15 cellular contexts compared by ENCODE assay signal in genomic region chr20:23156842-23157423, GRCh38.
DNase-seq lines count a peak whose midpoint lies in the region; ATAC-seq and TF ChIP-seq lines count a peak whose summit lies in the region.
"Had no signal": no experiment of that assay in that cellular context is flagged by ENCODE, and none has a peak within 500 bp of the region (broad histone marks: within the 10 kb centered on the region; RNA-seq: fewer than 3 reads in every experiment).

No MANE protein-coding gene starts in this region.

- H3K9me2 ChIP-seq in GM23248 (ENCODE audit: insufficient read depth): no peaks in the 10 kb centered on the region

- H4K20me1 ChIP-seq in GM23248 (ENCODE audit: insufficient read depth): no peaks in the 10 kb centered on the region

- H3K9ac ChIP-seq in GM23248: peak overlapping the region; percentile 28
- no peak overlapping the region for H3K9ac ChIP-seq in stomach smooth muscle (ENCODE audit: low read length in 2 of 2)

- 38 to 42% methylated on average over 5 of the region's 5 CpGs for WGBS in GM23248 (ENCODE audit: low coverage in 1 of 2, low lambda C conversion rate in 2 of 2, missing lambda C conversion rate in 2 of 2), 2 experiments

- peak; percentile 22 for TF ChIP-seq CTCF in fibroblast of the aortic adventitia (IDR thresholded peaks at IDR 0.05; ENCODE audit: insufficient read depth, low read length)

- no peaks in the 10 kb centered on the region for H3K36me3 ChIP-seq in GM23248 (ENCODE audit: low read depth)
- no peaks in the 10 kb centered on the region for H3K36me3 ChIP-seq in SJSA1
- no peaks in the 10 kb centered on the region for H3K36me3 ChIP-seq in stomach smooth muscle (ENCODE audit: control insufficient read depth in 2 of 2, insufficient read depth in 2 of 2, low read length in 2 of 2)
- H3K36me3 ChIP-seq: transverse colon had no signal

- no peak overlapping the region for H3K4me3 ChIP-seq in GM23248
- no peak overlapping the region for H3K4me3 ChIP-seq in SJSA1
- no peak overlapping the region for H3K4me3 ChIP-seq in fibroblast of the aortic adventitia (ENCODE audit: low read depth, low read length)
- H3K4me3 ChIP-seq in stomach smooth muscle (ENCODE audit: low read length in 2 of 2): no peak overlapping the region
- H3K4me3 ChIP-seq: dorsolateral prefrontal cortex, transverse colon had no signal

- in situ Hi-C loops in GM23248 (cut with MboI): no loop called here

- H3K27me3 ChIP-seq in GM23248 (replicated peaks; ENCODE audit: insufficient read depth) (no peaks in the 10 kb centered on the region), SJSA1 (replicated peaks) (no peaks in the 10 kb centered on the region), stomach smooth muscle (ENCODE audit: control insufficient read depth in 1 of 2, insufficient read depth in 2 of 2, low read length in 2 of 2) (no peaks in the 10 kb centered on the region)
- H3K27me3 ChIP-seq: dorsolateral prefrontal cortex, transverse colon had no signal

- peak overlapping the region; percentile 71 for H3K4me2 ChIP-seq in GM23248 (ENCODE audit: unreplicated experiment)

- ATAC-seq in GM21367 (IDR thresholded peaks at IDR 0.05; ENCODE audit: unreplicated experiment) (no peak), GM21786 (IDR thresholded peaks at IDR 0.05; ENCODE audit: unreplicated experiment) (no peak)

- peak overlapping the region; percentile 73 for H3K27ac ChIP-seq in GM23248
- peak overlapping the region; percentile 69 for H3K27ac ChIP-seq in SJSA1
- peak overlapping the region; percentile 18 for H3K27ac ChIP-seq in stomach smooth muscle (ENCODE audit: low read length)
- H3K27ac ChIP-seq: C4-2B had no signal

- no peaks in the 10 kb centered on the region for H3K79me2 ChIP-seq in GM23248 (ENCODE audit: insufficient read depth)

- H2AFZ ChIP-seq in GM23248: no peak overlapping the region

- DNase-seq in GM23248: peak; percentile 25
- DNase-seq in SJSA1 (ENCODE audit: low read depth in 1 of 2, low spot score in 2 of 2): no peak
- DNase-seq in fibroblast of the aortic adventitia (ENCODE audit: low read depth): peak; percentile 73
- DNase-seq in activated gamma-delta T cell (lab: John Stamatoyannopoulos, UW): no peak
- DNase-seq: activated naive CD4-positive, alpha-beta T cell; DMS153; dorsolateral prefrontal cortex; NCI-H1105; nucleus accumbens; stimulated activated CD4-positive, alpha-beta T cell treated with anti-CD3 and anti-CD28 coated beads, Interleukin-4, amount 100 ng/mL, for 24 hours; transverse colon had no signal

- no peaks in the 10 kb centered on the region for H3K9me3 ChIP-seq in GM23248 (ENCODE audit: low read depth)
- no peaks in the 10 kb centered on the region for H3K9me3 ChIP-seq in SJSA1 (replicated peaks)
- no peaks in the 10 kb centered on the region for H3K9me3 ChIP-seq in stomach smooth muscle (ENCODE audit: control insufficient read depth in 2 of 2, low read length in 2 of 2)
- H3K9me3 ChIP-seq: transverse colon had no signal

- peaks cover 70% of the 10 kb centered on the region for H3K4me1 ChIP-seq in GM23248 (ENCODE audit: insufficient read depth)
- peaks cover 46% of the 10 kb centered on the region for H3K4me1 ChIP-seq in SJSA1 (replicated peaks)
- peaks cover 27% of the 10 kb centered on the region for H3K4me1 ChIP-seq in stomach smooth muscle (ENCODE audit: control insufficient read depth, insufficient read depth, low read length)

- H3F3A ChIP-seq in GM23248 (ENCODE audit: insufficient read depth): peaks cover 24% of the 10 kb centered on the region

Comparison
In these comparisons a context has a peak if more than half of its experiments do, and no peak if none do; other contexts are left out.
1. DNase-seq: peak in GM23248 (single experiment) and fibroblast of the aortic adventitia (single experiment); none in SJSA1 (0 of 2) and activated gamma-delta T cell (single experiment).
2. H3K27ac ChIP-seq: peak in every context shown above with its lines; median percentile 73 in GM23248; 69 in SJSA1; 18 in stomach smooth muscle.